21 cellular contexts compared by ENCODE assay signal in genomic region chr7:44321796-44322195, GRCh38. TPM values are rescaled to one million over a fixed set of nuclear protein-coding genes. Genes with fewer than 3 reads are reported as not detected.
DNase-seq lines count a peak whose midpoint lies in the region; ATAC-seq, FAIRE-seq and TF ChIP-seq lines count a peak whose summit lies in the region.
"Had no signal": no experiment of that assay in that cellular context is flagged by ENCODE, and none has a peak within 500 bp of the region (broad histone marks: within the 10 kb centered on the region; RNA-seq: fewer than 3 reads in every experiment).

No MANE protein-coding gene starts in this region.

- peaks cover 69% of the 10 kb centered on the region for H3K4me1 ChIP-seq in left ventricle myocardium inferior
- no peaks in the 10 kb centered on the region for H3K4me1 ChIP-seq in neuronal stem cell (ENCODE audit: control insufficient read depth in 2 of 2, insufficient read depth in 1 of 2, low read depth in 1 of 2, low read length in 2 of 2)

- no peak overlapping the region for H3K4me2 ChIP-seq in neuronal stem cell (ENCODE audit: insufficient read depth, low read length, poor library complexity, severe bottlenecking)
- H3K4me2 ChIP-seq: A549 had no signal

- peaks cover 2% of the 10 kb centered on the region for H3K79me1 ChIP-seq in neuronal stem cell (ENCODE audit: low read depth, low read length)

- in situ Hi-C loops in KBM-7 (cut with MboI; ENCODE audit: low pct_unique_long_range_greater_than_20kb, low sequenced_read_pairs) = no loop called here

- H3K4ac ChIP-seq in neuronal stem cell (ENCODE audit: low read length) = no peak overlapping the region

- peaks cover 30% of the 10 kb centered on the region for H3K27me3 ChIP-seq in left ventricle myocardium inferior (ENCODE audit: low read depth)
- peaks cover 9 to 88% (median 42%) of the 10 kb centered on the region in 3 experiments for H3K27me3 ChIP-seq in neuronal stem cell (ENCODE audit: control insufficient read depth in 3 of 3, insufficient read depth in 3 of 3, low read depth in 1 of 3, low read length in 3 of 3)

- no peak overlapping the region for H4K8ac ChIP-seq in neuronal stem cell (ENCODE audit: low read depth, low read length)

- no peak overlapping the region for H2BK15ac ChIP-seq in neuronal stem cell (ENCODE audit: low read length)

- DNase-seq in Right ventricle myocardium superior (no peak), Right ventricle myocardium inferior (ENCODE audit: missing footprints) (no peak), left ventricle myocardium inferior (no peak), neuronal stem cell (ENCODE audit: low spot score) (no peak), urothelium cell line (ENCODE audit: low spot score) (no peak), DMS 273 treated with DMSO at 0.1 percent for 48 hours (lab: John Stamatoyannopoulos, UW) (no peak), KBM-7 (no peak), cortex of kidney (lab: John Stamatoyannopoulos, UW) (no peak)
- DNase-seq: Caco-2; CD4-positive, alpha-beta T cell; DMS153; GDM1; H9; IMR-90; Karpas-422; NCI-H1092; NCI-H1436 treated with DMSO at 0.1 percent for 48 hours; NCI-H2029 treated with DMSO at 0.1 percent for 48 hours; SHP77 treated with DMSO at 0.1 percent for 48 hours had no signal

- FAIRE-seq in urothelium cell line (lab: Jason Lieb, UNC) = peak; percentile 23
- FAIRE-seq: A549 had no signal

- peak overlapping the region; percentile 63 for H2AK5ac ChIP-seq in neuronal stem cell (ENCODE audit: low read depth, low read length)

- no CpG with 5 or more reads among the region's 18 CpGs for WGBS in neuronal stem cell (ENCODE audit: extremely low coverage in 2 of 2, insufficient read length in 2 of 2, insufficient replicate concordance in 1 of 2), 2 donors

- H3K9me3 ChIP-seq in left ventricle myocardium inferior (replicated peaks) (no peaks in the 10 kb centered on the region), neuronal stem cell (replicated peaks in 1 of 2; ENCODE audit: control insufficient read depth in 2 of 2, insufficient read depth in 1 of 2, low read depth in 1 of 2, low read length in 2 of 2) (peaks cover 0 to 2% of the 10 kb centered on the region in 2 donors)
- H3K9me3 ChIP-seq: A549, Caco-2 had no signal

- peak; percentile 3 for ATAC-seq in Right ventricle myocardium superior (ENCODE audit: poor library complexity)
- ATAC-seq in Right ventricle myocardium inferior = no peak

- no peak overlapping the region for H4K91ac ChIP-seq in neuronal stem cell (ENCODE audit: low read depth, low read length, poor library complexity)

- H3K27ac ChIP-seq in left ventricle myocardium inferior (replicated peaks) (peak overlapping the region; percentile 89), neuronal stem cell (replicated peaks; ENCODE audit: low read length) (no peak overlapping the region)
- H3K27ac ChIP-seq: A549, HL-60 had no signal

- H3K36me3 ChIP-seq in left ventricle myocardium inferior (no peaks in the 10 kb centered on the region), neuronal stem cell (replicated peaks in 1 of 2; ENCODE audit: control insufficient read depth in 2 of 2, insufficient read depth in 2 of 2, low read length in 2 of 2) (no peaks in the 10 kb centered on the region)

- no peak overlapping the region for H2BK12ac ChIP-seq in neuronal stem cell (ENCODE audit: low read length)

- peak overlapping the region; percentile 68 for H3K4me3 ChIP-seq in left ventricle myocardium inferior
- no peak overlapping the region for H3K4me3 ChIP-seq in neuronal stem cell (ENCODE audit: low read length in 2 of 2)
- H3K4me3 ChIP-seq: A549 had no signal

- peak overlapping the region; percentile 82 for H3K14ac ChIP-seq in neuronal stem cell (ENCODE audit: low read length)

- no peak overlapping the region for H3K9ac ChIP-seq in neuronal stem cell (ENCODE audit: low read depth, low read length, poor library complexity)

- TF ChIP-seq CTCF in left ventricle myocardium inferior (IDR thresholded peaks at IDR 0.05; ENCODE audit: borderline replicate concordance) = no peak

- intact Hi-C loops in Right ventricle myocardium superior (cut with DNase I) = no loop called here
- intact Hi-C loops in Right ventricle myocardium inferior (cut with DNase I) = loop anchor here (10.0 kb wide), 1 partner anchor 187 kb away; no protein-coding TSS in a partner anchor
- intact Hi-C loops in left ventricle myocardium inferior (cut with micrococcal nuclease) = no loop called here

- H3K23ac ChIP-seq in neuronal stem cell (ENCODE audit: low read depth, low read length, poor library complexity) = peak overlapping the region; percentile 65

- H2BK5ac ChIP-seq in neuronal stem cell (ENCODE audit: low read length) = no peak overlapping the region

- H2AFZ ChIP-seq in neuronal stem cell (ENCODE audit: low read length) = no peak overlapping the region

- H2BK120ac ChIP-seq in neuronal stem cell (ENCODE audit: low read depth, low read length) = no peak overlapping the region

- peak overlapping the region; percentile 74 for H3K18ac ChIP-seq in neuronal stem cell (ENCODE audit: low read length)

RNA-seq across cellular contexts. Expression of gene CAMK2B, which starts 3.6 kb away (rescaled TPM):
- total RNA-seq in Right ventricle myocardium superior (87.2 TPM), Right ventricle myocardium inferior (95.4 TPM), left ventricle myocardium inferior (98.0 TPM)
- 0.79 TPM for polyA plus RNA-seq in neuronal stem cell (2013, experiment 1 of 2)
- polyA plus RNA-seq in neuronal stem cell (2013, experiment 2 of 2) = 0.65 TPM
- total RNA-seq: Caco-2; CD4-positive, alpha-beta T cell had no signal
